Comparison of ENCODE assay signal across 8 cellular contexts in genomic region chr1:46340404-46341221, GRCh38. TPM values are rescaled to one million over a fixed set of nuclear protein-coding genes. Genes with fewer than 3 reads are reported as not detected.
DNase-seq lines count a peak whose midpoint lies in the region; ATAC-seq and TF ChIP-seq lines count a peak whose summit lies in the region.

NSUN4 (plus strand) TSS chr1:46340807; CDS start chr1:46340827, 20 bp downstream.

- TF ChIP-seq CTCF in OCI-LY1 (IDR thresholded peaks at IDR 0.05; ENCODE audit: low read length), result peak; percentile 94
- peak; percentile 24 for TF ChIP-seq CTCF in endothelial cell (IDR thresholded peaks at IDR 0.05; ENCODE audit: unreplicated experiment)

- H3K27me3 Mint-ChIP-seq in endothelial cell (ENCODE audit: unreplicated experiment), result peaks cover 19% of the 10 kb centered on the region

- H3K27me3 ChIP-seq in HUES6 (ENCODE audit: control insufficient read depth, insufficient read depth, low read length), result no peaks in the 10 kb centered on the region
- H3K27me3 ChIP-seq in OCI-LY1 (ENCODE audit: insufficient read depth, low read length), result no peaks in the 10 kb centered on the region

- no peaks in the 10 kb centered on the region for H4K20me1 ChIP-seq in OCI-LY1 (ENCODE audit: insufficient read depth, low read length)

- peak within 1 kb of the TSS; percentile 95 for H3K4me2 ChIP-seq in OCI-LY1 (ENCODE audit: low read length)

- H3K36me3 ChIP-seq in HUES6 (ENCODE audit: control insufficient read depth, insufficient read depth, low read length) (peaks cover 25% of the 10 kb centered on the region), OCI-LY1 (ENCODE audit: insufficient read depth, low read length) (peaks cover 34% of the 10 kb centered on the region; the same call in 1 of the 2 replicates)

- H3K27ac ChIP-seq in HUES6 (ENCODE audit: low read depth, low read length) (peak within 1 kb of the TSS; percentile 83), OCI-LY1 (ENCODE audit: low read depth, low read length, poor library complexity, severe bottlenecking) (peak within 1 kb of the TSS; percentile 75)

- peak within 1 kb of the TSS; percentile 100 for H3K4me3 Mint-ChIP-seq in endothelial cell (ENCODE audit: unreplicated experiment)

- no peaks in the 10 kb centered on the region for H3K9me3 Mint-ChIP-seq in endothelial cell (ENCODE audit: unreplicated experiment)

- peaks cover 12% of the 10 kb centered on the region; the same call in 1 of the 2 replicates for H3K4me1 ChIP-seq in HUES6 (ENCODE audit: control insufficient read depth, insufficient read depth, low read length)
- H3K4me1 ChIP-seq in OCI-LY1 (ENCODE audit: insufficient read depth, low read length, severe bottlenecking), result peaks cover 16% of the 10 kb centered on the region

- peaks cover 39% of the 10 kb centered on the region for H3K36me3 Mint-ChIP-seq in endothelial cell (ENCODE audit: low read depth, unreplicated experiment)

- H3K4me3 ChIP-seq in HUES6 (ENCODE audit: low read depth, low read length) (peak within 1 kb of the TSS; percentile 94), OCI-LY1 (ENCODE audit: low read depth, low read length, poor library complexity, severe bottlenecking) (peak within 1 kb of the TSS; percentile 84)

- peak; percentile 88 for DNase-seq in D341Med (ENCODE audit: low spot score)
- DNase-seq in activated CD8-positive, alpha-beta memory T cell treated with anti-CD3 and anti-CD28 coated beads, Interleukin-2, amount 50 U/mL, for 48 hours, result peak; percentile 89
- peak; percentile 83 for DNase-seq in endothelial cell (ENCODE audit: low spot score)
- DNase-seq in midbrain (lab: John Stamatoyannopoulos, UW), result peak; percentile 94
- DNase-seq in stimulated activated CD8-positive, alpha-beta memory T cell treated with anti-CD3 and anti-CD28 coated beads, Interleukin-2, amount 100 ng/mL, for 1 hour (ENCODE audit: low read depth in 2 of 2), result peak; percentile 59 to 67

- H2AFZ ChIP-seq in OCI-LY1 (ENCODE audit: low read length), result no peak within 1 kb of the TSS

- H3K9me2 ChIP-seq in OCI-LY1 (ENCODE audit: low read depth, low read length), result no peaks in the 10 kb centered on the region

- H3K9me3 ChIP-seq in HUES6 (ENCODE audit: control insufficient read depth, insufficient read depth, low read depth, low read length) (no peaks in the 10 kb centered on the region), OCI-LY1 (ENCODE audit: low read length) (no peaks in the 10 kb centered on the region)

- no peaks in the 10 kb centered on the region for H3F3A ChIP-seq in OCI-LY1 (ENCODE audit: insufficient read depth, low read length)

- ATAC-seq in GM21390 (IDR thresholded peaks at IDR 0.05; ENCODE audit: unreplicated experiment), result peak; percentile 84

- peak within 1 kb of the TSS; percentile 100 for H3K27ac Mint-ChIP-seq in endothelial cell (ENCODE audit: unreplicated experiment)

- H3K4me1 Mint-ChIP-seq in endothelial cell (ENCODE audit: unreplicated experiment), result peaks cover 30% of the 10 kb centered on the region

- H3K9ac ChIP-seq in HUES6 (ENCODE audit: low read length), result peak within 1 kb of the TSS; percentile 99
- peak within 1 kb of the TSS; percentile 88 for H3K9ac ChIP-seq in OCI-LY1 (ENCODE audit: low read length)

- H3K79me2 ChIP-seq in OCI-LY1 (ENCODE audit: insufficient read depth, low read length), result no peaks in the 10 kb centered on the region

RNA-seq across cellular contexts. Expression of gene NSUN4, which starts in this region (rescaled TPM):
- 27.8 TPM for total RNA-seq in endothelial cell (ENCODE audit: unreplicated experiment)

Comparison
In these comparisons a context has a peak if more than half of its experiments do, and no peak if none do; other contexts are left out.
1. Peak in every context shown above with its lines: DNase-seq, ATAC-seq, H3K4me3 ChIP-seq and H3K27ac ChIP-seq.